8 cellular contexts compared by ENCODE assay signal in the genomic region with DNA sequence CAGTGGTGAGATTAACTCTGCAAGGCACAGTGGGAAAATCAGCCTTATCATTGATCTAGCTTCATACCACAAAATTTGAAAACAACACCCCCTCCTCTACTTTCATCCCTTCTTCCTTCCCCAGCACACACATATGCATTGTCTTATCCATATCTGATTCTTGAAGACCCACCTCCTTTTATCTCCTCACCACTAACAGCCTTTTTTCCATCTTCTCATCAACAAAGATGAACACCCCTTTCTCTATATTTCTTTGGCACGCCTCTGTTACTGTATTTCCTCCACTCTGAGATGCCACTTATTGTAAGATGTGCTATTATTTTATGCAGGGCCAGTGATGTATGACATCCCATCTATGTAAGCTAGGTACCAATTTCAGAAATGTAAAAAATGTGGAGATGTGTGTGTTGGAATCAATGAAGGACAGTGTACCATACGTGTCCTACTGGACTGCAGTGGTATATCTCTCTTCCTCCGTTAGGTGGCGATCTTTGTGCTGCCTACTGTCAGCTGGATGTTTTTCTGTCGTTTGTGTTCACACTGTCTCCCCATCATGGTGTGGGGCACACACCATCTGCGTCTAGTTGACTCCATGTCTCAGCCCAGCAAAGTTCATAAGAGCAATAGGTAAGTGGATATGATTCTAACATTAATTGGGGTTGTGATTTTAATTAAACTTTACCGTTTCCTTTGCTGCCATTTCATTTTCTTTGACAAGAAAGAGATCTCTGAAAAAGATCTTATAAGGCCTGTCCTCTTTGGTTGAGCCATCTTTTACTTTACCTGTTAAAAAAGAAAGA. TPM values are rescaled to one million over a fixed set of nuclear protein-coding genes. Genes with fewer than 3 reads are reported as not detected.
DNase-seq lines count a peak whose midpoint lies in the region; ATAC-seq and TF ChIP-seq lines count a peak whose summit lies in the region.

No MANE protein-coding gene starts in this region.

- DNase-seq in activated CD4-positive, CD25-positive, alpha-beta regulatory T cell treated with anti-CD3 and anti-CD28 coated beads, Interleukin-2, amount 50 U/mL, for 72 hours: no peak
- DNase-seq in NCI-H1417 treated with DMSO at 0.1 percent for 48 hours (lab: John Stamatoyannopoulos, UW): peak; percentile 42
- DNase-seq in T-helper 17 cell: peak in 1 of 3 donors; percentile 9
- no peak for DNase-seq in breast epithelium (ENCODE audit: low spot score in 2 of 2)
- peak; percentile 58 for DNase-seq in kidney glomerular epithelial cell (lab: John Stamatoyannopoulos, UW)
- DNase-seq in stimulated activated CD8-positive, alpha-beta memory T cell treated with anti-CD3 and anti-CD28 coated beads, Interleukin-12 subunit alpha, Interleukin-12 subunit beta, amount 100 ng/mL, for 1 hour (ENCODE audit: low read depth): peak; percentile 11

- H3K36me3 ChIP-seq in breast epithelium: no peaks in the 10 kb centered on the region

- TF ChIP-seq CTCF in breast epithelium (IDR thresholded peaks at IDR 0.05): peak; percentile 57 to 74 (median 71)

- H3K4me1 Mint-ChIP-seq in T-helper 17 cell: no peaks in the 10 kb centered on the region

- no peaks in the 10 kb centered on the region for H3K9me3 ChIP-seq in T-helper 17 cell (ENCODE audit: control insufficient read depth, low read length, poor library complexity, severe bottlenecking)
- no peaks in the 10 kb centered on the region for H3K9me3 ChIP-seq in breast epithelium

- H3K27me3 ChIP-seq in breast epithelium: no peaks in the 10 kb centered on the region

- intact Hi-C loops in breast epithelium (cut with DNase I; ENCODE audit: low total_unique reads): no loop called here

- TF ChIP-seq POLR2A in breast epithelium (IDR thresholded peaks at IDR 0.05): no peak

- no peak overlapping the region for H3K27ac Mint-ChIP-seq in T-helper 17 cell

- H3K4me1 ChIP-seq in breast epithelium: no peaks in the 10 kb centered on the region

- H3K27ac ChIP-seq in breast epithelium: no peak overlapping the region

- no peak overlapping the region for H3K4me3 Mint-ChIP-seq in T-helper 17 cell

- no peak overlapping the region for H3K4me3 ChIP-seq in breast epithelium

- H3K27me3 Mint-ChIP-seq in T-helper 17 cell: peaks cover 6% of the 10 kb centered on the region

- no peaks in the 10 kb centered on the region for H3K36me3 Mint-ChIP-seq in T-helper 17 cell (ENCODE audit: low read depth)

- ATAC-seq in activated CD4-positive, CD25-positive, alpha-beta regulatory T cell treated with anti-CD3 and anti-CD28 coated beads, Interleukin-2, amount 50 U/mL, for 24 hours: peak; percentile 85 to 87
- ATAC-seq in HG02588 (IDR thresholded peaks at IDR 0.05; ENCODE audit: unreplicated experiment): peak; percentile 86
- ATAC-seq in T-helper 17 cell: peak; percentile 96

RNA-seq across cellular contexts. Expression of gene CCDC38, which starts 24.0 kb away (rescaled TPM):
- total RNA-seq in T-helper 17 cell (under 1 TPM in 1 of 2 donors, not detected in 1; 0.10 TPM), breast epithelium (under 1 TPM in 1 of 3 donors, not detected in 2; 0.73 TPM)

RNA-seq across cellular contexts. Expression of gene AMDHD1, which starts 24.7 kb away (rescaled TPM):
- 1 to 10 TPM in 1 of 2 donors, under 1 TPM in 1; 0.47 to 1.1 TPM for total RNA-seq in T-helper 17 cell
- 1 to 10 TPM in 2 of 3 donors, under 1 TPM in 1; 0.98 to 2.8 (median 1.3) TPM for total RNA-seq in breast epithelium

RNA-seq across cellular contexts. Expression of gene SNRPF, which starts 59.6 kb away (rescaled TPM):
- 10 to 100 TPM; 30.2 to 43.0 TPM for total RNA-seq in T-helper 17 cell
- total RNA-seq in breast epithelium: 10 to 100 TPM in 1 of 3 donors, 1 to 10 TPM in 2; 5.4 to 11.8 (median 10.0) TPM

Comparison
In these comparisons a context has a peak if more than half of its experiments do, and no peak if none do; other contexts are left out.
1. DNase-seq: peak in NCI-H1417 treated with DMSO at 0.1 percent for 48 hours (single experiment), kidney glomerular epithelial cell (single experiment) and stimulated activated CD8-positive, alpha-beta memory T cell treated with anti-CD3 and anti-CD28 coated beads, Interleukin-12 subunit alpha, Interleukin-12 subunit beta, amount 100 ng/mL, for 1 hour (single experiment); none in activated CD4-positive, CD25-positive, alpha-beta regulatory T cell treated with anti-CD3 and anti-CD28 coated beads, Interleukin-2, amount 50 U/mL, for 72 hours (single experiment) and breast epithelium (0 of 2).
2. Peak in every context shown above with its lines, with median percentiles within 50 percentile points of each other: ATAC-seq.